Comparison of ENCODE assay signal across 20 cellular contexts in the genomic region with DNA sequence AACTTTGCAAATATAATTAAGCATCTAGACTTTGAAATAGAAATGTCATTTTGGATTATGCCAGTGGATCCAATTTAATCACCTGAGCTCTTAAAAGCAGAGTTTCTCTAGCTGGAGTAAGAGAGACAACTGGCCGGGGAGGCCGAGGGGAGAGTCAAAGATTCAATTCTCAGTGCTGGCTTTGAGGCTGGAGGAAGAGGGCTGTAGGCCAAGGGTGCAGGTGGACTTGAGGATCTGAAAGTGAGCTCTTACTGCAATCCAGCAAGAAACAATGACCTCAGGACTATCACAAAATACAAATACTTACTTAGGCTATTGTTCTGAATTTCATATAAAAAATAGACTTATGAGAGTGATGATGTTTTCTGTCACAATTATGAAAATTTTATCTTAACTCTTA.
DNase-seq lines count a peak whose midpoint lies in the region; FAIRE-seq and TF ChIP-seq lines count a peak whose summit lies in the region.
"Had no signal": no experiment of that assay in that cellular context is flagged by ENCODE, and none has a peak within 500 bp of the region (broad histone marks: within the 10 kb centered on the region; RNA-seq: fewer than 3 reads in every experiment).

No MANE protein-coding gene starts in this region.

- TF ChIP-seq CTCF in D721Med (IDR thresholded peaks at IDR 0.05; ENCODE audit: insufficient read depth, missing control alignments) = no peak
- TF ChIP-seq CTCF in MM.1S (IDR thresholded peaks at IDR 0.05; ENCODE audit: low read length) = no peak
- no peak for TF ChIP-seq CTCF in mesothelial cell of epicardium (IDR thresholded peaks at IDR 0.05; ENCODE audit: unreplicated experiment)

- H3K9me2 ChIP-seq in MM.1S (replicated peaks; ENCODE audit: insufficient read depth, low read length) = no peaks in the 10 kb centered on the region

- no peaks in the 10 kb centered on the region for H3K79me2 ChIP-seq in MM.1S (ENCODE audit: low read length)

- peak overlapping the region; percentile 28 for H3K4me3 ChIP-seq in MM.1S (ENCODE audit: low read length)
- H3K4me3 ChIP-seq: A549, GM23248 had no signal

- H3K36me3 ChIP-seq in MM.1S (replicated peaks; ENCODE audit: insufficient read depth, low read length) = no peaks in the 10 kb centered on the region

- DNase-seq in D721Med (ENCODE audit: insufficient read length, low spot score) (no peak), MM.1S (peak; percentile 59), RPMI8226 (peak; percentile 65), mesothelial cell of epicardium (ENCODE audit: low spot score in 2 of 2, unreplicated experiment in 2 of 2) (no peak), NCI-H1694 treated with DMSO at 0.1 percent for 48 hours (lab: John Stamatoyannopoulos, UW) (no peak), medulla oblongata (ENCODE audit: extremely low spot score) (no peak)
- DNase-seq: 8988T; C1 segment of cervical spinal cord; Calu3; CD4-positive, alpha-beta memory T cell; COR-L47; DMS153; DND-41; GM23248; H9 had no signal

- no peaks in the 10 kb centered on the region for H3K4me1 Mint-ChIP-seq in mesothelial cell of epicardium
- H3K4me1 Mint-ChIP-seq: CD4-positive, alpha-beta memory T cell; H9 had no signal

- H3K4me3 Mint-ChIP-seq in mesothelial cell of epicardium = no peak overlapping the region
- H3K4me3 Mint-ChIP-seq: CD4-positive, alpha-beta memory T cell; H9 had no signal

- H3K9me3 Mint-ChIP-seq in mesothelial cell of epicardium = peaks cover 11% of the 10 kb centered on the region
- H3K9me3 Mint-ChIP-seq: H9 had no signal

- no peaks in the 10 kb centered on the region for H4K20me1 ChIP-seq in MM.1S (ENCODE audit: insufficient read depth, low read length)

- no peaks in the 10 kb centered on the region for H3K27me3 ChIP-seq in MM.1S (replicated peaks; ENCODE audit: insufficient read depth, low read length)

- H3K4me1 ChIP-seq in MM.1S (ENCODE audit: low read length) = peaks cover 8% of the 10 kb centered on the region
- H3K4me1 ChIP-seq: A549 had no signal

- H3K27ac Mint-ChIP-seq in mesothelial cell of epicardium = no peak overlapping the region
- H3K27ac Mint-ChIP-seq: CD4-positive, alpha-beta memory T cell; H9 had no signal

- peak overlapping the region; percentile 44; the same call in 1 of the 2 replicates for H3K27ac ChIP-seq in MM.1S (ENCODE audit: low read length)
- H3K27ac ChIP-seq: A549, GM23248 had no signal

- peaks cover 4% of the 10 kb centered on the region for H3K27me3 Mint-ChIP-seq in mesothelial cell of epicardium (ENCODE audit: low read depth)
- H3K27me3 Mint-ChIP-seq: CD4-positive, alpha-beta memory T cell had no signal

- 0 out of 2 replicates have a peak, but pooled peaks cover 8% of the 10 kb centered on the region for H3F3A ChIP-seq in MM.1S (ENCODE audit: insufficient read depth, low read length)

- no peaks in the 10 kb centered on the region for H3K9me3 ChIP-seq in MM.1S (replicated peaks; ENCODE audit: insufficient read depth, low read length)
- H3K9me3 ChIP-seq: A549 had no signal

- no peaks in the 10 kb centered on the region for H3K36me3 Mint-ChIP-seq in mesothelial cell of epicardium
- H3K36me3 Mint-ChIP-seq: CD4-positive, alpha-beta memory T cell had no signal

- H2AFZ ChIP-seq in MM.1S (ENCODE audit: low read length) = peak overlapping the region; percentile 29; the same call in 1 of the 2 replicates
- H2AFZ ChIP-seq: GM23248 had no signal

- H3K4me2 ChIP-seq in MM.1S (ENCODE audit: low read depth, low read length) = peak overlapping the region; percentile 64
- H3K4me2 ChIP-seq: A549 had no signal

- peak; percentile 55 for FAIRE-seq in D721Med (lab: Jason Lieb, UNC)
- FAIRE-seq: A549, G401.6, GM12892, GM19239, H1 had no signal

- H3K9ac ChIP-seq in MM.1S (ENCODE audit: low read length) = peak overlapping the region; percentile 9; the same call in 1 of the 2 replicates
- H3K9ac ChIP-seq: GM23248 had no signal

Comparison
In these comparisons a context has a peak if more than half of its experiments do, and no peak if none do; other contexts are left out.
1. DNase-seq: peak in MM.1S (single experiment) and RPMI8226 (single experiment); none in D721Med (single experiment), mesothelial cell of epicardium (0 of 2), NCI-H1694 treated with DMSO at 0.1 percent for 48 hours (single experiment) and medulla oblongata (single experiment).